In the genomic region with DNA sequence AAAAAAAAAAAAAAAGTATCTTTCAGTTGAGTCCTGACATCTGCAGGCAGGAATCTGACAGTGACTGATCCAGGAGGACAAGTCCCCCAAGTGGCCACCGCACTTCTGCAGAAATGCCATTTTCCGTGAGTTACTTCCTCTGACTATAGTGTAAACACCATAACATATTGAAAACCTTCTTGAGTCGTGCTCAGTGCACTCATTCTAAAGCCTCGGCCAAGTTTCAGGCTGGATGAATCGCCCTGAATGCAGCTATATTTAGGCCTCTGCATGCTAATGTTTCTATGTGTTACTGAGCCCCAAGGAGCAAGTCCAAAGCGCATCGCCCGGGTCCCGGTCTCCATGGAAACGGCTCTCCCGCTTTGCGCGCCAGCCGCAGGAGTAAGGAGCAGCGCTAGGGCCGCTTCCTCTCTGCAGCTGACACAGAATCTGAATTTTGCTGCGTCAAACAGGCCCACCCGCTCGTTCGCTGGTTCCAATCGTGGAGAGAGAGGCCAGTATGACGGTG, we compare ENCODE assay signal across 8 cellular contexts.
DNase-seq lines count a peak whose midpoint lies in the region; ATAC-seq and TF ChIP-seq lines count a peak whose summit lies in the region.

No MANE protein-coding gene starts in this region.

- peak overlapping the region; percentile 23 for H3K4me3 Mint-ChIP-seq in chondrocyte (ENCODE audit: unreplicated experiment)

- H3K27me3 ChIP-seq in Karpas-422 (ENCODE audit: low read length) = no peaks in the 10 kb centered on the region

- no peak for ATAC-seq in GM18909 (IDR thresholded peaks at IDR 0.05; ENCODE audit: poor library complexity, unreplicated experiment)
- ATAC-seq in GM18868 (IDR thresholded peaks at IDR 0.05; ENCODE audit: unreplicated experiment) = no peak
- ATAC-seq in HG02642 (IDR thresholded peaks at IDR 0.05; ENCODE audit: poor library complexity, unreplicated experiment) = no peak

- H3K36me3 ChIP-seq in Karpas-422 (ENCODE audit: insufficient read depth, low read length) = no peaks in the 10 kb centered on the region

- no peak overlapping the region for H3K27ac Mint-ChIP-seq in chondrocyte (ENCODE audit: unreplicated experiment)

- no peaks in the 10 kb centered on the region for H4K20me1 ChIP-seq in Karpas-422 (ENCODE audit: insufficient read depth, low read depth, low read length)

- no peaks in the 10 kb centered on the region for H3K4me1 ChIP-seq in Karpas-422 (ENCODE audit: low read length)

- no peaks in the 10 kb centered on the region for H3K36me3 Mint-ChIP-seq in chondrocyte (ENCODE audit: low read depth)

- no peak overlapping the region for H3K9ac ChIP-seq in Karpas-422 (ENCODE audit: low read length)

- peak; percentile 46 for TF ChIP-seq CTCF in chondrocyte (IDR thresholded peaks at IDR 0.05)

- H3K9me3 Mint-ChIP-seq in chondrocyte (ENCODE audit: low read depth) = no peaks in the 10 kb centered on the region

- peaks cover 7% of the 10 kb centered on the region for H3K4me1 Mint-ChIP-seq in chondrocyte (ENCODE audit: low read depth)

- H3K27ac ChIP-seq in Karpas-422 (ENCODE audit: low read length) = no peak overlapping the region

- H3K9me2 ChIP-seq in Karpas-422 (replicated peaks; ENCODE audit: insufficient read depth, low read length) = no peaks in the 10 kb centered on the region

- no peak overlapping the region for H3K4me3 ChIP-seq in Karpas-422 (ENCODE audit: low read length)

- DNase-seq in EL (peak; percentile 58), NCI-H345 treated with DMSO at 0.1 percent for 48 hours (lab: John Stamatoyannopoulos, UW; ENCODE audit: unreplicated experiment) (peak; percentile 76), chondrocyte (ENCODE audit: low spot score) (no peak), mucosa of gallbladder (ENCODE audit: low spot score) (peak; percentile 33), Karpas-422 (no peak)

- peaks cover 9% of the 10 kb centered on the region for H3K27me3 Mint-ChIP-seq in chondrocyte (ENCODE audit: low read depth)

- H3K4me2 ChIP-seq in Karpas-422 (ENCODE audit: low read depth, low read length, poor library complexity, severe bottlenecking) = no peak overlapping the region

- H3K79me2 ChIP-seq in Karpas-422 (ENCODE audit: low read length) = no peaks in the 10 kb centered on the region

- no peaks in the 10 kb centered on the region for H3K9me3 ChIP-seq in Karpas-422 (ENCODE audit: low read length)

- no peak overlapping the region for H2AFZ ChIP-seq in Karpas-422 (ENCODE audit: low read length)

Comparison
In these comparisons a context has a peak if more than half of its experiments do, and no peak if none do; other contexts are left out.
1. DNase-seq: peak in EL (single experiment), NCI-H345 treated with DMSO at 0.1 percent for 48 hours (single experiment) and mucosa of gallbladder (single experiment); none in chondrocyte (single experiment) and Karpas-422 (single experiment).